8 cellular contexts compared by ENCODE assay signal in the genomic region with DNA sequence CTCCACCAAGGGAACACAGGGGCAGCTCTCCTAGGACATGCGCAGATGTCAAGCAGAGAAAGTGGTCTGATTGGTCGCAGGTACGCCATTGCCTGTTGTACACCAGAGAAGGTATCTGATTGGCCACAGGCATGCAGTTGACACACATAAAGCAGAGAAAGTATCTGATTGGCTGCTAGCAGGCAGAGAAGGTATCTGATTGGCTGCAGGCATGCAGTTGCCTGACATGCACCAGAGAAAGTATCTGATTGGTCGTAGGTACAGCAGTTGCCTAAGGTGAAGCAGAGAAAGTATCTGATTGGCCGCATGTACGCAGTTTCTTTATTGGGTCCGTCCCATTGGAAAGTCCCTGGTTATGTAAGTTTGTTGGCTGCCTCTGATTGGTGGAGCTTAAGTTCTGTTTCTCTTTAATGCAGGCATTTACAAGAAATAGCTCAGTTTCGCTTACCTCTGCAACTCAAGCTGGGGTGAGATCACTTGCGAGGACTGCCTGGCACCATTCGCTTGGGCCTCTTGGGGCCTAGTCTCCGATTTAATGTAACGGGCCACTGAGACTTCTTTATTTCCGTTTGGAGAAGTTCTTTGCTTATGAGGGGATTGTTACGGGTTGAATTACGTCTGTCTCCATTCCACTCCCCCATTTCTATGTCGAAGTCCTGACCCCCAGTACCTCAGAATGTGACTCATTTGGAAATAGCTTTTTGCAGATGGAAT.
A peak's percentile ranks its signal among the peaks of the same experiment; 100 is the strongest.
DNase-seq lines count a peak whose midpoint lies in the region; ATAC-seq and TF ChIP-seq lines count a peak whose summit lies in the region.

No MANE protein-coding gene starts in this region.

- H3K4me1 ChIP-seq in spleen = peaks cover 9 to 50% (median 28%) of the 10 kb centered on the region in 6 donors

- no peak overlapping the region for H3K9ac ChIP-seq in SU-DHL-6 (ENCODE audit: low read length)

- H3K4me3 ChIP-seq in SU-DHL-6 (ENCODE audit: insufficient read depth, low read length, poor library complexity, severe bottlenecking) (no peak overlapping the region), spleen (peak overlapping the region in 1 of 8 donors; percentile 25)

- peak overlapping the region; percentile 69 for H3K27ac Mint-ChIP-seq in activated CD4-positive, alpha-beta T cell treated with anti-CD3 and anti-CD28 coated beads, Interleukin-2, amount 10 ng/mL, durations not matched to agents 24 days and 14 days

- no peaks in the 10 kb centered on the region for H3K79me2 ChIP-seq in SU-DHL-6 (ENCODE audit: insufficient read depth, low read length)

- H3K27ac ChIP-seq in SU-DHL-6 (ENCODE audit: low read depth, low read length) (0 out of 2 replicates have a peak overlapping the region, but pooled peaks have one; percentile 29), spleen (peak overlapping the region; percentile 19 to 89 (median 72)), caudate nucleus (ENCODE audit: low read depth, low read length) (no peak overlapping the region)

- H3K27me3 ChIP-seq in SU-DHL-6 (ENCODE audit: low read length) = no peaks in the 10 kb centered on the region
- H3K27me3 ChIP-seq in spleen (replicated peaks in 1 of 7) = no peaks in the 10 kb centered on the region

- H3K4me1 Mint-ChIP-seq in activated CD4-positive, alpha-beta T cell treated with anti-CD3 and anti-CD28 coated beads, Interleukin-2, amount 10 ng/mL, durations not matched to agents 24 days and 14 days = peaks cover 21% of the 10 kb centered on the region

- TF ChIP-seq CTCF in SU-DHL-6 (IDR thresholded peaks at IDR 0.05; ENCODE audit: insufficient read depth, low read length, poor library complexity, severe bottlenecking) = no peak
- TF ChIP-seq CTCF in spleen (IDR thresholded peaks at IDR 0.05 in 8 of 11, conservative IDR thresholded peaks at IDR 0.05 in 3 of 11) = no peak

- H2AFZ ChIP-seq in SU-DHL-6 (ENCODE audit: low read depth, low read length, severe bottlenecking) = no peak overlapping the region

- H3K27me3 Mint-ChIP-seq in activated CD4-positive, alpha-beta T cell treated with anti-CD3 and anti-CD28 coated beads, Interleukin-2, amount 10 ng/mL, durations not matched to agents 24 days and 14 days = no peaks in the 10 kb centered on the region

- H4K20me1 ChIP-seq in SU-DHL-6 (ENCODE audit: low read depth, low read length) = no peaks in the 10 kb centered on the region

- no peaks in the 10 kb centered on the region for H3K9me3 ChIP-seq in SU-DHL-6 (ENCODE audit: insufficient read depth, low read length)
- H3K9me3 ChIP-seq in spleen = no peaks in the 10 kb centered on the region

- H3K36me3 ChIP-seq in SU-DHL-6 (ENCODE audit: low read length) = no peaks in the 10 kb centered on the region
- H3K36me3 ChIP-seq in spleen = no peaks in the 10 kb centered on the region

- peaks cover 2% of the 10 kb centered on the region for H3K36me3 Mint-ChIP-seq in activated CD4-positive, alpha-beta T cell treated with anti-CD3 and anti-CD28 coated beads, Interleukin-2, amount 10 ng/mL, durations not matched to agents 24 days and 14 days (ENCODE audit: low read depth)

- H3K9me2 ChIP-seq in SU-DHL-6 (replicated peaks; ENCODE audit: insufficient read depth, low read length) = no peaks in the 10 kb centered on the region

- peak; percentile 71 for ATAC-seq in HG02884 (IDR thresholded peaks at IDR 0.05; ENCODE audit: unreplicated experiment)

- H3K9me3 Mint-ChIP-seq in activated CD4-positive, alpha-beta T cell treated with anti-CD3 and anti-CD28 coated beads, Interleukin-2, amount 10 ng/mL, durations not matched to agents 24 days and 14 days = no peaks in the 10 kb centered on the region

- intact Hi-C loops in activated CD4-positive, alpha-beta T cell treated with anti-CD3 and anti-CD28 coated beads, Interleukin-2, amount 10 ng/mL, durations not matched to agents 24 days and 14 days (cut with micrococcal nuclease) = no loop called here
- intact Hi-C loops in spleen (cut with DNase I; ENCODE audit: low total_unique reads) = no loop called here

- H3K4me2 ChIP-seq in SU-DHL-6 (ENCODE audit: low read depth, low read length, poor library complexity, severe bottlenecking) = no peak overlapping the region

- H3K4me3 Mint-ChIP-seq in activated CD4-positive, alpha-beta T cell treated with anti-CD3 and anti-CD28 coated beads, Interleukin-2, amount 10 ng/mL, durations not matched to agents 24 days and 14 days = peak overlapping the region; percentile 1

- H3F3A ChIP-seq in SU-DHL-6 (ENCODE audit: insufficient read depth) = no peaks in the 10 kb centered on the region

- TF ChIP-seq POLR2A in spleen (IDR thresholded peaks at IDR 0.05) = peak in 2 of 3 donors; percentile 56 to 81

- WGBS in spleen, 5 donors = 74 to 86% (median 80%) methylated on average over 16 of the region's 16 CpGs

- peak; percentile 84 for DNase-seq in activated CD4-positive, alpha-beta T cell treated with anti-CD3 and anti-CD28 coated beads, Interleukin-2, amount 10 ng/mL, durations not matched to agents 24 days and 14 days
- DNase-seq in activated CD4-positive, alpha-beta T cell treated with anti-CD3 and anti-CD28 coated beads, Interleukin-2, amount 50 U/mL, for 1 hour = no peak
- DNase-seq in spleen = no peak
- DNase-seq in caudate nucleus (lab: John Stamatoyannopoulos, UW) = no peak
- no peak for DNase-seq in SIG-M5 treated with dmso at 0.1 percent for 504 hours (lab: John Stamatoyannopoulos, UW; ENCODE audit: unreplicated experiment)
- DNase-seq in stimulated activated CD4-positive, alpha-beta T cell treated with anti-CD3 and anti-CD28 coated beads, Interleukin-4, amount 100 ng/mL, for 1 hour = no peak
